23 cellular contexts compared by ENCODE assay signal in the genomic region with DNA sequence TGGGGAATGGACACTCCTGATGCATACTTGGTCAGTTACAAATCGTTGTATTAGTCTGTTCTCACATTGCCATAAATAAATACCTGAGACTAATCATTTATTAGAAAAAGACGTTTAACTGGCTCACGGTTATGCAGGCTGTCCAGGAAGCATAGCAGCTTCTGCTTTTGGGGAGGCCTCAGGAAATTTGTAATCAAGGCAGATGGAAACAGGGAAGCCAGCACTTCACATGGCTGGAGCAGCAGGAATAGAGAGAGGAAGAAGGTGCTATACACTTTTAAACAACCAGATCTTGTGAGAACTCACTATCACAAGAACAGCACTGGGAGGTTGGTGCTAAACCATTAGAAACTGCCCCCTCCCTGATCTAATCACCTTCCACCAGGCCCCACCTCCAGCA.
"Had no signal": no experiment of that assay in that cellular context is flagged by ENCODE, and none has a peak within 500 bp of the region (broad histone marks: within the 10 kb centered on the region; RNA-seq: fewer than 3 reads in every experiment).

No MANE protein-coding gene starts in this region.

- H3K27me3 ChIP-seq: adrenal gland, breast epithelium, gastroesophageal sphincter, heart right ventricle, sigmoid colon, testis, upper lobe of left lung had no signal

- H3K9me3 ChIP-seq: breast epithelium, gastroesophageal sphincter, heart right ventricle, sigmoid colon, testis, upper lobe of left lung had no signal

- H3K4me3 ChIP-seq: adrenal gland, breast epithelium, coronary artery, gastroesophageal sphincter, heart right ventricle, sigmoid colon, testis, upper lobe of left lung had no signal

- DNase-seq: activated CD4-positive, alpha-beta T cell treated with anti-CD3 and anti-CD28 coated beads, Interleukin-2, amount 50 U/mL, for 48 hours; activated gamma-delta T cell treated with Interleukin-2 at 50 U/mL for 16 hours; activated T-cell treated with anti-CD3 and anti-CD28 coated beads for 4 hours; heart right ventricle; immature natural killer cell; kidney glomerular epithelial cell; left ventricle myocardium superior; mesenchymal stem cell; naive thymus-derived CD8-positive, alpha-beta T cell; posterior cingulate gyrus; sigmoid colon; stimulated activated CD4-positive, alpha-beta T cell treated with anti-CD3 and anti-CD28 coated beads, Interleukin-4, amount 100 ng/mL, for 24 hours; testis; WERI-Rb-1 had no signal

- H3K27ac ChIP-seq: adrenal gland, breast epithelium, coronary artery, gastroesophageal sphincter, heart right ventricle, sigmoid colon, testis, upper lobe of left lung, WERI-Rb-1 had no signal

- H3K4me1 ChIP-seq: adrenal gland, breast epithelium, gastroesophageal sphincter, sigmoid colon, testis, upper lobe of left lung had no signal

- ATAC-seq: activated naive CD4-positive, alpha-beta T cell treated with anti-CD3 and anti-CD28 coated beads, Interleukin-2, amount 50 U/mL, for 72 hours; esophagus mucosa; gastroesophageal sphincter; left ventricle myocardium superior; naive thymus-derived CD8-positive, alpha-beta T cell; stimulated activated memory B cell treated with anti-CD40 and anti-IgM and Interleukin-4, amounts not matched to agents 10 μg/mL and 1 μg/mL and 100 μg/mL, for 72 hours had no signal

- H3K36me3 ChIP-seq: adrenal gland, breast epithelium, gastroesophageal sphincter, heart right ventricle, sigmoid colon, upper lobe of left lung, WERI-Rb-1 had no signal

- FAIRE-seq: astrocyte had no signal
